Comparison of ENCODE assay signal across 13 cellular contexts in the genomic region with DNA sequence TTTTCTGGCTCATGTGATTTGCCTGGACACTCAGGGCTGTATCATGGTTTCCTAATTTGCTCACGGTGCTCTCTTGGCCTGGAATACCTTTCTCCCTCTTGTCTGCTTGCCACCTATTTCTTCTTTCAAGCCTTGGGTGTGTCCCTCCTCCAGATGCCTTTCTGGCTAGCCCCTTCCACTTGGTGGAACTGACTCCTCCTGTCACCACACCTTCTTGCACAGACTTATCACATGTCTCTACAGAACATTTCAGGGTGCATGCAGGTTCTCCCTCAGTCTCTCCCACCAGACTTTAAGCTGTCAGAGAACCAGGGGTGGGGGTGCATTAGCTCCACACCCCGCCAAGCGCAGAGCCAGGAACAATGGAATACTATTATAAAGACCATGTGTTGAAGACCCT. TPM values are rescaled to one million over a fixed set of nuclear protein-coding genes. Genes with fewer than 3 reads are reported as not detected.
DNase-seq lines count a peak whose midpoint lies in the region; ATAC-seq, FAIRE-seq and TF ChIP-seq lines count a peak whose summit lies in the region.
"Had no signal": no experiment of that assay in that cellular context is flagged by ENCODE, and none has a peak within 500 bp of the region (broad histone marks: within the 10 kb centered on the region; RNA-seq: fewer than 3 reads in every experiment).

No MANE protein-coding gene starts in this region.

- H3K36me3 ChIP-seq in DND-41 (ENCODE audit: insufficient read depth, low read length) (no peaks in the 10 kb centered on the region), astrocyte (ENCODE audit: insufficient read depth, low read length) (no peaks in the 10 kb centered on the region)

- H3K4me1 ChIP-seq in DND-41 (ENCODE audit: insufficient read depth, low read length) (peaks cover 26% of the 10 kb centered on the region), astrocyte (ENCODE audit: insufficient read depth, low read length) (peaks cover 64% of the 10 kb centered on the region), foreskin keratinocyte (peaks cover 26% of the 10 kb centered on the region)

- CTCF ChIA-PET in activated CD4-positive, alpha-beta T cell treated with anti-CD3 and anti-CD28 coated beads for 36 hours (lab: Charles Lee), result interaction anchor here (0.7 to 1.4 kb wide), 2 partner anchors 11 to 48 kb away, joined by 3 to 4 read pairs; no protein-coding TSS in a partner anchor

- POLR2A ChIA-PET in activated CD4-positive, alpha-beta T cell treated with anti-CD3 and anti-CD28 coated beads for 36 hours (lab: Charles Lee), result no interaction called here

- FAIRE-seq in astrocyte (lab: Jason Lieb, UNC), result no peak
- FAIRE-seq: GM19239 had no signal

- H3K27ac ChIP-seq in DND-41 (ENCODE audit: low read length), result no peak overlapping the region
- H3K27ac ChIP-seq in astrocyte (ENCODE audit: low read depth, low read length), result no peak overlapping the region
- peak overlapping the region; percentile 45 for H3K27ac ChIP-seq in foreskin keratinocyte
- peak overlapping the region in 8 of 21 experiments; percentile 1 to 65 (median 34) for H3K27ac ChIP-seq in skin epidermis
- H3K27ac ChIP-seq: VCaP had no signal

- no peaks in the 10 kb centered on the region for H3K9me3 ChIP-seq in DND-41 (ENCODE audit: insufficient read depth, low read length, severe bottlenecking)
- H3K9me3 ChIP-seq in astrocyte (ENCODE audit: insufficient read depth, low read depth, low read length), result no peaks in the 10 kb centered on the region

- intact Hi-C loops in activated CD4-positive, alpha-beta T cell treated with anti-CD3 and anti-CD28 coated beads for 36 hours (cut with DNase I, micrococcal nuclease), result loop anchor here in 1 of 2 experiments (10.0 kb wide), 1 partner anchor 559 kb away; the partner anchor contains the start of gene XPA

- H3K27me3 ChIP-seq in DND-41 (ENCODE audit: insufficient read depth, low read length, poor library complexity), result peaks cover 7% of the 10 kb centered on the region
- H3K27me3 ChIP-seq in astrocyte (ENCODE audit: insufficient read depth, low read length), result no peaks in the 10 kb centered on the region
- H3K27me3 ChIP-seq in foreskin keratinocyte, result no peaks in the 10 kb centered on the region

- H4K20me1 ChIP-seq in DND-41 (ENCODE audit: insufficient read depth, low read length) (no peaks in the 10 kb centered on the region), astrocyte (ENCODE audit: insufficient read depth, low read length) (no peaks in the 10 kb centered on the region)

- H3K27ac Mint-ChIP-seq in astrocyte (ENCODE audit: unreplicated experiment), result no peak overlapping the region
- H3K27ac Mint-ChIP-seq in activated CD4-positive, alpha-beta T cell treated with anti-CD3 and anti-CD28 coated beads for 36 hours, result no peak overlapping the region

- H3K9me3 Mint-ChIP-seq in astrocyte (ENCODE audit: unreplicated experiment), result no peaks in the 10 kb centered on the region
- H3K9me3 Mint-ChIP-seq in activated CD4-positive, alpha-beta T cell treated with anti-CD3 and anti-CD28 coated beads for 36 hours (ENCODE audit: low read depth), result no peaks in the 10 kb centered on the region

- no peaks in the 10 kb centered on the region for H3K27me3 Mint-ChIP-seq in astrocyte (ENCODE audit: low read depth, unreplicated experiment)
- H3K27me3 Mint-ChIP-seq in activated CD4-positive, alpha-beta T cell treated with anti-CD3 and anti-CD28 coated beads for 36 hours, result no peaks in the 10 kb centered on the region

- ATAC-seq in DND-41 (ENCODE audit: insufficient read depth, low read depth), result no peak
- ATAC-seq in foreskin keratinocyte, result no peak
- ATAC-seq in activated CD4-positive, alpha-beta T cell treated with anti-CD3 and anti-CD28 coated beads for 36 hours, result no peak

- H3K36me3 Mint-ChIP-seq in astrocyte (ENCODE audit: low read depth, unreplicated experiment), result peaks cover 11% of the 10 kb centered on the region
- no peaks in the 10 kb centered on the region for H3K36me3 Mint-ChIP-seq in activated CD4-positive, alpha-beta T cell treated with anti-CD3 and anti-CD28 coated beads for 36 hours (ENCODE audit: low read depth)

- H2AFZ ChIP-seq in DND-41 (ENCODE audit: low read depth, low read length) (no peak overlapping the region), astrocyte (ENCODE audit: low read depth, low read length) (no peak overlapping the region)

- DNase-seq in DND-41 (no peak), astrocyte (ENCODE audit: low read depth) (no peak), foreskin keratinocyte (peak in 1 of 2 donors; percentile 26), dedifferentiated amniotic fluid mesenchymal stem cell (ENCODE audit: extremely low spot score) (no peak), NOMO-1 (lab: John Stamatoyannopoulos, UW; ENCODE audit: unreplicated experiment in 2 of 2) (no peak)
- DNase-seq in activated CD4-positive, alpha-beta T cell treated with anti-CD3 and anti-CD28 coated beads, Interleukin-2, amount 50 U/mL, for 4 hours, result no peak
- no peak for DNase-seq in activated CD4-positive, alpha-beta T cell treated with anti-CD3 and anti-CD28 coated beads for 36 hours
- DNase-seq: NCI-H1436; Right ventricle myocardium superior; stimulated activated CD4-positive, alpha-beta T cell treated with anti-CD3 and anti-CD28 coated beads, Interleukin-15, amount 100 ng/mL, for 24 hours had no signal

- H3K4me3 Mint-ChIP-seq in astrocyte (ENCODE audit: unreplicated experiment), result peak overlapping the region; percentile 17
- no peak overlapping the region for H3K4me3 Mint-ChIP-seq in activated CD4-positive, alpha-beta T cell treated with anti-CD3 and anti-CD28 coated beads for 36 hours

- no peaks in the 10 kb centered on the region for H3K79me2 ChIP-seq in DND-41 (ENCODE audit: insufficient read depth, low read length)
- H3K79me2 ChIP-seq in astrocyte (ENCODE audit: insufficient read depth, low read length), result peaks cover 50% of the 10 kb centered on the region

- no peak overlapping the region for H3K9ac ChIP-seq in DND-41 (ENCODE audit: low read depth, low read length)
- H3K9ac ChIP-seq in astrocyte (ENCODE audit: low read length), result no peak overlapping the region

- H3K4me2 ChIP-seq in DND-41 (ENCODE audit: insufficient read depth, low read length) (0 out of 2 replicates have a peak overlapping the region, but pooled peaks have one; percentile 2), astrocyte (ENCODE audit: low read length) (peak overlapping the region; percentile 94)

- TF ChIP-seq CTCF in DND-41 (IDR thresholded peaks at IDR 0.05; ENCODE audit: borderline replicate concordance, extremely low read depth, low read length, poor library complexity, severe bottlenecking), result no peak
- TF ChIP-seq CTCF in astrocyte (IDR thresholded peaks at IDR 0.05; ENCODE audit: insufficient read depth, low read depth, low read length), result no peak
- no peak for TF ChIP-seq CTCF in foreskin keratinocyte (conservative IDR thresholded peaks at IDR 0.05)

- H3K4me3 ChIP-seq in DND-41 (ENCODE audit: low read depth in 1 of 2, low read length in 2 of 2), result no peak overlapping the region
- peak overlapping the region; percentile 90 for H3K4me3 ChIP-seq in astrocyte (ENCODE audit: insufficient read depth, low read depth, low read length)
- peak overlapping the region in 6 of 7 experiments; percentile 59 to 97 (median 81) for H3K4me3 ChIP-seq in skin epidermis

- peaks cover 28% of the 10 kb centered on the region for H3K4me1 Mint-ChIP-seq in astrocyte (ENCODE audit: low read depth, unreplicated experiment)
- H3K4me1 Mint-ChIP-seq in activated CD4-positive, alpha-beta T cell treated with anti-CD3 and anti-CD28 coated beads for 36 hours, result peaks cover 27% of the 10 kb centered on the region

RNA-seq across cellular contexts. Expression of gene TBC1D2, which starts 1.9 kb away (rescaled TPM):
- total RNA-seq in astrocyte (9.6 and 10.2 TPM in 2 replicates), foreskin keratinocyte (76.8 and 85.0 TPM in 2 replicates)
- 69.1 and 80.7 TPM in 2 replicates for polyA plus RNA-seq in foreskin keratinocyte
- 1 to 10 TPM; 2.8 to 3.2 TPM for total RNA-seq in activated CD4-positive, alpha-beta T cell treated with anti-CD3 and anti-CD28 coated beads for 36 hours

Comparison
In these comparisons a context has a peak if more than half of its experiments do, and no peak if none do; other contexts are left out.
1. H3K4me3 ChIP-seq: peak in astrocyte (single experiment) and skin epidermis (6 of 7); none in DND-41 (0 of 2).